Comparison of ENCODE assay signal across 24 cellular contexts in genomic region chr20:62103508-62104233, GRCh38.
"Had no signal": no experiment of that assay in that cellular context is flagged by ENCODE, and none has a peak within 500 bp of the region (broad histone marks: within the 10 kb centered on the region; RNA-seq: fewer than 3 reads in every experiment).

No MANE protein-coding gene starts in this region.

- H3K9ac ChIP-seq: parathyroid adenoma had no signal

- H3K79me2 ChIP-seq: hepatocyte, parathyroid adenoma had no signal

- H3K4me1 ChIP-seq: esophagus muscularis mucosa, foreskin keratinocyte, gastroesophageal sphincter, heart left ventricle, parathyroid adenoma, stomach had no signal

- H3K36me3 ChIP-seq: esophagus muscularis mucosa, gastroesophageal sphincter, heart left ventricle, neutrophil, stomach, tibial artery had no signal

- ATAC-seq: foreskin keratinocyte, gastroesophageal sphincter, heart left ventricle, left lobe of liver, natural killer cell, sciatic nerve had no signal

- H3K27ac ChIP-seq: dorsolateral prefrontal cortex, esophagus muscularis mucosa, foreskin keratinocyte, gastroesophageal sphincter, heart left ventricle, neutrophil, parathyroid adenoma, stomach, tibial artery had no signal

- H2AFZ ChIP-seq: hepatocyte, parathyroid adenoma had no signal

- DNase-seq: dorsolateral prefrontal cortex; effector CD8-positive, alpha-beta T cell; foreskin keratinocyte; heart left ventricle; kidney; natural killer cell; stimulated activated CD4-positive, alpha-beta T cell treated with anti-CD3 and anti-CD28 coated beads, Interleukin-12 subunit alpha, Interleukin-12 subunit beta, amount 100 ng/mL, for 4 hours; stimulated activated CD4-positive, alpha-beta T cell treated with anti-CD3 and anti-CD28 coated beads, Interleukin-1b, Interleukin-23, amount 100 ng/mL, for 48 hours; stimulated activated CD4-positive, alpha-beta T cell treated with anti-CD3 and anti-CD28 coated beads, Interleukin-4, amount 100 ng/mL, for 1 hour; stimulated activated CD8-positive, alpha-beta memory T cell treated with anti-CD3 and anti-CD28 coated beads, Interleukin-4, amount 100 ng/mL, for 48 hours; stimulated activated naive CD4-positive, alpha-beta T cell treated with Interleukin-2 at 50 U/mL for 16 hours; stomach; tibial artery had no signal

- H3K4me3 ChIP-seq: dorsolateral prefrontal cortex, esophagus muscularis mucosa, gastroesophageal sphincter, heart left ventricle, hepatocyte, lung, smooth muscle cell, stomach, tibial artery had no signal

- H3K4me2 ChIP-seq: hepatocyte, smooth muscle cell had no signal

- FAIRE-seq: colon, endothelial cell of umbilical vein, kidney had no signal

- H3K27me3 ChIP-seq: foreskin keratinocyte, heart left ventricle, hepatocyte had no signal
